In genomic region chr15:90062729-90063684, GRCh38 we compare ENCODE assay signal across 7 cellular contexts. TPM values are rescaled to one million over a fixed set of nuclear protein-coding genes. Genes with fewer than 3 reads are reported as not detected.
DNase-seq lines count a peak whose midpoint lies in the region; ATAC-seq and TF ChIP-seq lines count a peak whose summit lies in the region.

No MANE protein-coding gene starts in this region.

- peaks cover 2% of the 10 kb centered on the region for H3K36me3 ChIP-seq in HUES64 (ENCODE audit: insufficient read depth, low read length)
- H3K36me3 ChIP-seq in iPS-18a (ENCODE audit: control insufficient read depth, low read depth, low read length): no peaks in the 10 kb centered on the region
- peaks cover 0 to 12% (median 3%) of the 10 kb centered on the region in 4 donors for H3K36me3 ChIP-seq in sigmoid colon

- H3K4me3 ChIP-seq in HUES64 (ENCODE audit: low read length) (no peak overlapping the region), iPS-18a (ENCODE audit: low read length) (no peak overlapping the region), sigmoid colon (no peak overlapping the region)

- H3K27me3 ChIP-seq in HUES64 (ENCODE audit: insufficient read depth, low read length) (no peaks in the 10 kb centered on the region), iPS-18a (ENCODE audit: control insufficient read depth, insufficient read depth, low read length) (no peaks in the 10 kb centered on the region), sigmoid colon (no peaks in the 10 kb centered on the region)

- peak overlapping the region; percentile 83 to 86 for H3K27ac Mint-ChIP-seq in T-cell

- CTCF ChIA-PET in T-cell (lab: Charles Lee): interaction anchor here (0.5 to 0.9 kb wide), 4 partner anchors 9 to 1245 kb away, joined by 3 to 6 read pairs (median 4); no protein-coding TSS in a partner anchor

- 72% methylated on average over 28 of the region's 28 CpGs for WGBS in HUES64
- 38 to 67% methylated on average over 28 of the region's 28 CpGs for WGBS in sigmoid colon, 2 donors

- POLR2A ChIA-PET in T-cell (lab: Charles Lee): no interaction called here

- H3K27ac ChIP-seq in HUES64 (ENCODE audit: low read depth, low read length): peak overlapping the region; percentile 83
- H3K27ac ChIP-seq in iPS-18a (ENCODE audit: low read length): peak overlapping the region; percentile 55
- H3K27ac ChIP-seq in sigmoid colon: peak overlapping the region; percentile 68 to 83 (median 71)

- no peak for TF ChIP-seq CTCF in sigmoid colon (IDR thresholded peaks at IDR 0.05)

- DNase-seq in T-cell (no peak), sigmoid colon (no peak), D341Med (ENCODE audit: low spot score) (no peak)
- DNase-seq in NK-92 treated with Interleukin-12 subunit alpha and Interleukin-12 subunit beta, amount 100 ng/mL, for 24 hours (lab: John Stamatoyannopoulos, UW): no peak

- no peaks in the 10 kb centered on the region for H3K9me3 ChIP-seq in HUES64 (ENCODE audit: insufficient read depth, low read depth, low read length)
- no peaks in the 10 kb centered on the region for H3K9me3 ChIP-seq in iPS-18a (ENCODE audit: control insufficient read depth, low read depth, low read length)
- no peaks in the 10 kb centered on the region for H3K9me3 ChIP-seq in sigmoid colon

- H3K9ac ChIP-seq in HUES64 (ENCODE audit: low read depth, low read length) (peak overlapping the region; percentile 64), iPS-18a (ENCODE audit: low read length) (peak overlapping the region; percentile 36)

- TF ChIP-seq POLR2A in sigmoid colon (IDR thresholded peaks at IDR 0.05): no peak

- H3K4me3 Mint-ChIP-seq in T-cell: peak overlapping the region in 1 of 3 donors; percentile 54

- no peak for TF ChIP-seq EP300 in sigmoid colon (IDR thresholded peaks at IDR 0.05)

- no peaks in the 10 kb centered on the region for H3K27me3 Mint-ChIP-seq in T-cell

- no peak for ATAC-seq in T-cell (replicated peaks in 1 of 4)
- ATAC-seq in HG03097 (IDR thresholded peaks at IDR 0.05; ENCODE audit: low FRiP score, unreplicated experiment): no peak

- H3K4me1 ChIP-seq in HUES64 (ENCODE audit: insufficient read depth, low read length): peaks cover 47% of the 10 kb centered on the region
- peaks cover 25% of the 10 kb centered on the region for H3K4me1 ChIP-seq in iPS-18a (ENCODE audit: control insufficient read depth, low read depth, low read length)
- peaks cover 0 to 61% (median 48%) of the 10 kb centered on the region in 4 donors for H3K4me1 ChIP-seq in sigmoid colon

- intact Hi-C loops in sigmoid colon (cut with DNase I): no loop called here

- peaks cover 40 to 51% (median 43%) of the 10 kb centered on the region in 3 donors for H3K4me1 Mint-ChIP-seq in T-cell

- no peaks in the 10 kb centered on the region for H3K9me3 Mint-ChIP-seq in T-cell

- peaks cover 6% of the 10 kb centered on the region for H3K36me3 Mint-ChIP-seq in T-cell

RNA-seq across cellular contexts. Expression of gene IDH2, which starts 39.3 kb away (rescaled TPM):
- 57.4 TPM for polyA plus RNA-seq in HUES64 (2013, experiment 1 of 2)
- polyA plus RNA-seq in HUES64 (2013, experiment 2 of 2): 71.4 TPM
- total RNA-seq in T-cell: 10 to 100 TPM; 45.8 to 56.1 (median 49.2) TPM
- 100 to 1,000 TPM in 3 of 4 donors, 10 to 100 TPM in 1; 77.2 to 164 (median 116) TPM for total RNA-seq in sigmoid colon
- polyA plus RNA-seq in sigmoid colon: 100 to 1,000 TPM in 1 of 3 donors, 10 to 100 TPM in 2; 43.8 to 210 (median 90.2) TPM
